ENCODE assay signal across 10 cellular contexts in the genomic region with DNA sequence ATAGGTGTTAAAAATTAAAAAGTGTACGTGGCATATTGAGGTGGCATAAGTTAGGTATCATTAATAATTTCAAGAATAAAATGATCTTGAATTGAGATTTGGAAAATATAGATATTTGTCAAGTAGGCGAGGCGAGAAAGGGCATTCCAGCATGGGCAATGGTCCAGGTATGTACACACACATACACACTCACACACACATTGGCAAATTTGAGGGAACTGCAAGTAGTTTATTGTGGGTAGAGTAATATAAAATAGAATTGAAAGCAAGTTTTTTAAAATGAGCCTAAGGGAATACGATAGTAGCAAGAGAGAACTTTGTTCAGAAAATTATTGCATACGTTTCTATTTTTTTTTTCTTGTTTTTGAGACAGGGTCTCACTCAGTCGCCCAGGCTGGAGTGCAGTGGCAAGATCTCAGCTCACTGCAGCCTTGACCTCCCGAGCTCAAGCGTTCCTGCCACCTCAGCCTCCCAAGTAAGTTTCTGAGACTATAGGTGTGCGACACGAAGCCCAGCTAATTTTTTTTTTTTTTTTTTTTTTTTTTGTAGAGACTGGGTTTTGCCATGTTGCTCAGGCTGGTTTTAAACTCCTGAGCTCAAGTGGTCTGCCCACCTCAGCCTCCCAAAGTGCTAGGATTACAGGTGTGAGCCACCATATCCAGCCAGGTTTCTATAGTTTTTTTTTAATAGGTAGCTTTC.
DNase-seq lines count a peak whose midpoint lies in the region; ATAC-seq, FAIRE-seq and TF ChIP-seq lines count a peak whose summit lies in the region.
"Had no signal": no experiment of that assay in that cellular context is flagged by ENCODE, and none has a peak within 500 bp of the region (broad histone marks: within the 10 kb centered on the region; RNA-seq: fewer than 3 reads in every experiment).

No MANE protein-coding gene starts in this region.

- H3K79me2 ChIP-seq in fibroblast of lung (ENCODE audit: control insufficient read depth, insufficient read depth, low read length) = no peaks in the 10 kb centered on the region

- H3K9ac ChIP-seq in fibroblast of lung (ENCODE audit: insufficient read depth, low read length) = no peak overlapping the region

- H3K27me3 ChIP-seq in fibroblast of lung (ENCODE audit: control insufficient read depth, insufficient read depth, low read length) = no peaks in the 10 kb centered on the region

- H3K4me2 ChIP-seq in fibroblast of lung (ENCODE audit: extremely low read depth, insufficient read depth, low read length) = peak overlapping the region; percentile 46

- H3K4me3 Mint-ChIP-seq in activated T-cell treated with anti-CD3 and anti-CD28 coated beads, Interleukin-2, amount 50 U/mL, for 4 hours = peak overlapping the region; percentile 64
- peak overlapping the region; percentile 79 for H3K4me3 Mint-ChIP-seq in T-helper 1 cell treated with Interleukin-12 subunit alpha and Interleukin-12 subunit beta and Interleukin-4 antibody, amounts not matched to agents 30 μg/mL and 1 μg/mL, for 36 hours
- peak overlapping the region in 1 of 2 donors; percentile 75 for H3K4me3 Mint-ChIP-seq in stimulated activated naive B cell treated with anti-CD40 and anti-IgM and Interleukin-4, amounts not matched to agents 10 μg/mL and 1 μg/mL and 100 μg/mL, for 72 hours
- H3K4me3 Mint-ChIP-seq: neural crest cell had no signal

- no peak overlapping the region for H2AFZ ChIP-seq in fibroblast of lung (ENCODE audit: low read length)

- H3K27ac ChIP-seq in fibroblast of lung (ENCODE audit: insufficient read depth, low read length) = peak overlapping the region; percentile 90

- H3K27ac Mint-ChIP-seq in T-helper 1 cell treated with Interleukin-12 subunit alpha and Interleukin-12 subunit beta and Interleukin-4 antibody, amounts not matched to agents 30 μg/mL and 1 μg/mL, for 36 hours = peak overlapping the region; percentile 96
- peak overlapping the region; percentile 97 for H3K27ac Mint-ChIP-seq in stimulated activated naive B cell treated with anti-CD40 and anti-IgM and Interleukin-4, amounts not matched to agents 10 μg/mL and 1 μg/mL and 100 μg/mL, for 72 hours

- no peaks in the 10 kb centered on the region for H4K20me1 ChIP-seq in fibroblast of lung (ENCODE audit: control insufficient read depth, extremely low read depth, insufficient read depth, low read length)

- DNase-seq in activated T-cell treated with anti-CD3 and anti-CD28 coated beads, Interleukin-2, amount 50 U/mL, for 4 hours = no peak
- no peak for DNase-seq in activated T-cell treated with anti-CD3 and anti-CD28 coated beads, Interleukin-2, amount 50 U/mL, for 1 hour
- DNase-seq in fibroblast of lung (ENCODE audit: low read depth in 2 of 2) (peak in 1 of 2 donors; percentile 70), DMS114 treated with DMSO at 0.1 percent for 48 hours (lab: John Stamatoyannopoulos, UW; ENCODE audit: unreplicated experiment) (no peak), RCC 7860 (ENCODE audit: low spot score) (no peak)
- no peak for DNase-seq in stimulated activated naive B cell treated with anti-CD40 and anti-IgM and Interleukin-4, amounts not matched to agents 10 μg/mL and 1 μg/mL and 100 μg/mL, for 72 hours
- DNase-seq: NCI-H2227 treated with DMSO at 0.1 percent for 48 hours had no signal

- FAIRE-seq in RCC 7860 (lab: Jason Lieb, UNC) = no peak

- no peak for ATAC-seq in activated T-cell treated with anti-CD3 and anti-CD28 coated beads, Interleukin-2, amount 50 U/mL, for 4 hours
- ATAC-seq in stimulated activated naive B cell treated with anti-CD40 and anti-IgM and Interleukin-4, amounts not matched to agents 10 μg/mL and 1 μg/mL and 100 μg/mL, for 72 hours (replicated peaks) = no peak
- no peak for ATAC-seq in GM21381 (IDR thresholded peaks at IDR 0.05; ENCODE audit: unreplicated experiment)

- peaks cover 2% of the 10 kb centered on the region for H3K36me3 Mint-ChIP-seq in activated T-cell treated with anti-CD3 and anti-CD28 coated beads, Interleukin-2, amount 50 U/mL, for 4 hours (ENCODE audit: insufficient read depth)
- peaks cover 11% of the 10 kb centered on the region for H3K36me3 Mint-ChIP-seq in T-helper 1 cell treated with Interleukin-12 subunit alpha and Interleukin-12 subunit beta and Interleukin-4 antibody, amounts not matched to agents 30 μg/mL and 1 μg/mL, for 36 hours (ENCODE audit: low read depth)
- peaks cover 5 to 8% of the 10 kb centered on the region in 2 donors for H3K36me3 Mint-ChIP-seq in stimulated activated naive B cell treated with anti-CD40 and anti-IgM and Interleukin-4, amounts not matched to agents 10 μg/mL and 1 μg/mL and 100 μg/mL, for 72 hours

- H3K4me3 ChIP-seq in fibroblast of lung (replicated peaks in 1 of 4; ENCODE audit: control extremely low read depth in 1 of 4, insufficient read depth in 1 of 4, low read depth in 3 of 4, low read length in 4 of 4) = no peak overlapping the region

- TF ChIP-seq CTCF in fibroblast of lung (conservative IDR thresholded peaks at IDR 0.05 in 1 of 2, IDR thresholded peaks at IDR 0.05 in 1 of 2; ENCODE audit: low read depth in 1 of 2, low read length in 2 of 2) = no peak

- no peaks in the 10 kb centered on the region for H3K9me3 ChIP-seq in fibroblast of lung (ENCODE audit: control insufficient read depth, insufficient read depth, low read depth, low read length)

- peaks cover 9% of the 10 kb centered on the region for H3K9me3 Mint-ChIP-seq in activated T-cell treated with anti-CD3 and anti-CD28 coated beads, Interleukin-2, amount 50 U/mL, for 4 hours
- H3K9me3 Mint-ChIP-seq in T-helper 1 cell treated with Interleukin-12 subunit alpha and Interleukin-12 subunit beta and Interleukin-4 antibody, amounts not matched to agents 30 μg/mL and 1 μg/mL, for 36 hours = no peaks in the 10 kb centered on the region
- peaks cover 5 to 14% of the 10 kb centered on the region in 2 donors for H3K9me3 Mint-ChIP-seq in stimulated activated naive B cell treated with anti-CD40 and anti-IgM and Interleukin-4, amounts not matched to agents 10 μg/mL and 1 μg/mL and 100 μg/mL, for 72 hours

- no peaks in the 10 kb centered on the region for H3K36me3 ChIP-seq in fibroblast of lung (ENCODE audit: control insufficient read depth, insufficient read depth, low read length)

- peaks cover 16% of the 10 kb centered on the region for H3K4me1 ChIP-seq in fibroblast of lung (ENCODE audit: control insufficient read depth, extremely low read depth, insufficient read depth, low read length)

- no peaks in the 10 kb centered on the region for H3K27me3 Mint-ChIP-seq in activated T-cell treated with anti-CD3 and anti-CD28 coated beads, Interleukin-2, amount 50 U/mL, for 4 hours (ENCODE audit: low read depth)
- no peaks in the 10 kb centered on the region for H3K27me3 Mint-ChIP-seq in T-helper 1 cell treated with Interleukin-12 subunit alpha and Interleukin-12 subunit beta and Interleukin-4 antibody, amounts not matched to agents 30 μg/mL and 1 μg/mL, for 36 hours (ENCODE audit: low read depth)
- no peaks in the 10 kb centered on the region for H3K27me3 Mint-ChIP-seq in stimulated activated naive B cell treated with anti-CD40 and anti-IgM and Interleukin-4, amounts not matched to agents 10 μg/mL and 1 μg/mL and 100 μg/mL, for 72 hours

- peaks cover 74% of the 10 kb centered on the region for H3K4me1 Mint-ChIP-seq in activated T-cell treated with anti-CD3 and anti-CD28 coated beads, Interleukin-2, amount 50 U/mL, for 4 hours (ENCODE audit: low read depth)
- peaks cover 61% of the 10 kb centered on the region for H3K4me1 Mint-ChIP-seq in T-helper 1 cell treated with Interleukin-12 subunit alpha and Interleukin-12 subunit beta and Interleukin-4 antibody, amounts not matched to agents 30 μg/mL and 1 μg/mL, for 36 hours (ENCODE audit: low read depth)
- peaks cover 30 to 42% of the 10 kb centered on the region in 2 donors for H3K4me1 Mint-ChIP-seq in stimulated activated naive B cell treated with anti-CD40 and anti-IgM and Interleukin-4, amounts not matched to agents 10 μg/mL and 1 μg/mL and 100 μg/mL, for 72 hours
- H3K4me1 Mint-ChIP-seq: neural crest cell had no signal
